ENCODE assay signal across 8 cellular contexts in genomic region chr2:86221066-86221684, GRCh38. TPM values are rescaled to one million over a fixed set of nuclear protein-coding genes. Genes with fewer than 3 reads are reported as not detected.
DNase-seq lines count a peak whose midpoint lies in the region; ATAC-seq and TF ChIP-seq lines count a peak whose summit lies in the region.

No MANE protein-coding gene starts in this region.

- peak; percentile 88 for ATAC-seq in HCT116
- ATAC-seq in HG02588 (IDR thresholded peaks at IDR 0.05; ENCODE audit: unreplicated experiment): no peak

- H2AFZ ChIP-seq in HCT116 (ENCODE audit: low read depth, low read length, poor library complexity, severe bottlenecking): no peak overlapping the region

- H3K27me3 ChIP-seq in CD4-positive, alpha-beta memory T cell (ENCODE audit: insufficient read depth, low read length): no peaks in the 10 kb centered on the region
- H3K27me3 ChIP-seq in HCT116 (ENCODE audit: insufficient read depth, low read length) (no peaks in the 10 kb centered on the region), NT2/D1 (ENCODE audit: insufficient read depth, insufficient read length) (no peaks in the 10 kb centered on the region)

- POLR2A ChIA-PET in CD4-positive, alpha-beta memory T cell (lab: Charles Lee; ENCODE audit: partially characterized antibody): interaction anchor here (1.1 to 2.2 kb wide), 4 partner anchors 22 to 222 kb away, joined by 3 to 11 read pairs (median 5); partner anchors contain the start of genes IMMT, KDM3A and MRPL35
- POLR2A ChIA-PET in HCT116 (lab: Charles Lee): no interaction called here

- RAD21 ChIA-PET in HCT116 (lab: Charles Lee; ENCODE audit: low non-redundant PET in 1 of 2, low total read pairs in 2 of 2, uncharacterized antibody in 2 of 2, unreplicated experiment in 2 of 2): interaction anchor here in 1 of 2 experiments (1.0 to 1.1 kb wide), 2 partner anchors 147 to 176 kb away, joined by 3 read pairs; no protein-coding TSS in a partner anchor

- no TSS peak for BruUV-seq in HCT116 (replicated peaks; lab: Mats Ljungman, UMichigan)

- H3K9me2 ChIP-seq in HCT116 (ENCODE audit: insufficient read depth): no peaks in the 10 kb centered on the region

- no peaks in the 10 kb centered on the region for H3K27me3 Mint-ChIP-seq in CD4-positive, alpha-beta memory T cell

- H3K9me3 Mint-ChIP-seq in CD4-positive, alpha-beta memory T cell: no peaks in the 10 kb centered on the region

- peak; percentile 87 to 97 (median 87) for TF ChIP-seq CTCF in HCT116 (IDR thresholded peaks at IDR 0.05 in 2 of 3, conservative IDR thresholded peaks at IDR 0.05 in 1 of 3; ENCODE audit: borderline replicate concordance in 1 of 3, insufficient read depth in 1 of 3, low read depth in 2 of 3, low read length in 2 of 3)

- no peaks in the 10 kb centered on the region for H3K9me3 ChIP-seq in CD4-positive, alpha-beta memory T cell (ENCODE audit: control insufficient read depth in 1 of 2, low read length in 2 of 2)
- no peaks in the 10 kb centered on the region for H3K9me3 ChIP-seq in HCT116 (ENCODE audit: control insufficient read depth in 1 of 2, insufficient read depth in 1 of 2, low read depth in 1 of 2, low read length in 2 of 2)
- H3K9me3 ChIP-seq in NT2/D1 (ENCODE audit: insufficient read depth, low read length): no peaks in the 10 kb centered on the region

- H3K27ac ChIP-seq in CD4-positive, alpha-beta memory T cell (ENCODE audit: low read depth, low read length): no peak overlapping the region
- H3K27ac ChIP-seq in HCT116 (ENCODE audit: low read depth, low read length): no peak overlapping the region

- TF ChIP-seq POLR2A in HCT116 (IDR thresholded peaks at IDR 0.05; ENCODE audit: borderline replicate concordance, extremely low read depth, insufficient read depth, insufficient read length): no peak

- H3K36me3 ChIP-seq in CD4-positive, alpha-beta memory T cell (ENCODE audit: insufficient read depth, low read length): no peaks in the 10 kb centered on the region
- no peaks in the 10 kb centered on the region for H3K36me3 ChIP-seq in HCT116 (ENCODE audit: control insufficient read depth in 1 of 2, insufficient read depth in 2 of 2, low read length in 2 of 2)
- H3K36me3 ChIP-seq in NT2/D1 (ENCODE audit: insufficient read depth, insufficient read length, low read length): no peaks in the 10 kb centered on the region

- TF ChIP-seq RAD21 in HCT116 (IDR thresholded peaks at IDR 0.05; ENCODE audit: low read depth): peak; percentile 84

- peak in 4 of 5 donors; percentile 32 to 52 (median 41) for DNase-seq in CD4-positive, alpha-beta memory T cell
- peak; percentile 27 for DNase-seq in HCT116 (ENCODE audit: low read depth, low spot score)
- DNase-seq in NT2/D1 (ENCODE audit: low read depth, low spot score): peak; percentile 50
- peak; percentile 50 for DNase-seq in activated T-cell treated with anti-CD3 and anti-CD28 coated beads for 48 hours (ENCODE audit: low read depth)
- DNase-seq in fibroblast of peridontal ligament (ENCODE audit: extremely low read depth): peak; percentile 59
- DNase-seq in posterior cingulate gyrus: peak in 7 of 10 donors; percentile 31 to 94 (median 61)
- DNase-seq in posterior vena cava (ENCODE audit: low spot score): no peak

- H3K9ac ChIP-seq in HCT116 (ENCODE audit: low read length): no peak overlapping the region
- H3K9ac ChIP-seq in NT2/D1 (ENCODE audit: insufficient read length, low read depth): no peak overlapping the region

- no peaks in the 10 kb centered on the region for H4K20me1 ChIP-seq in HCT116 (ENCODE audit: insufficient read depth)

- H3K4me3 ChIP-seq in CD4-positive, alpha-beta memory T cell (ENCODE audit: low read length in 2 of 2): no peak overlapping the region
- no peak overlapping the region for H3K4me3 ChIP-seq in HCT116 (replicated peaks in 1 of 2; ENCODE audit: low read depth in 1 of 2, low read length in 2 of 2)
- H3K4me3 ChIP-seq in NT2/D1 (ENCODE audit: insufficient read length, low read depth): no peak overlapping the region

- no peaks in the 10 kb centered on the region for H3K36me3 Mint-ChIP-seq in CD4-positive, alpha-beta memory T cell

- H3K4me3 Mint-ChIP-seq in CD4-positive, alpha-beta memory T cell: no peak overlapping the region

- peaks cover 4% of the 10 kb centered on the region for H3K4me1 ChIP-seq in CD4-positive, alpha-beta memory T cell (ENCODE audit: insufficient read depth, low read length)
- H3K4me1 ChIP-seq in HCT116 (ENCODE audit: control insufficient read depth in 1 of 2, insufficient read depth in 2 of 2, low read length in 2 of 2): no peaks in the 10 kb centered on the region
- peaks cover 12% of the 10 kb centered on the region for H3K4me1 ChIP-seq in NT2/D1 (ENCODE audit: insufficient read depth, insufficient read length)

- intact Hi-C loops in CD4-positive, alpha-beta memory T cell (cut with micrococcal nuclease): loop anchor here (2.0 to 10.0 kb wide), 3 partner anchors 148 to 248 kb away; partner anchors contain the start of gene KDM3A
- intact Hi-C loops in HCT116 (cut with micrococcal nuclease) (loop anchor here (1.0 kb wide), 1 partner anchor 147 kb away; no protein-coding TSS in a partner anchor), posterior cingulate gyrus (cut with DNase I) (loop anchor here (5.0 to 10.0 kb wide), 3 partner anchors 76 to 224 kb away; partner anchors contain the start of gene KDM3A), posterior vena cava (cut with DNase I) (loop anchor here (5.0 to 10.0 kb wide), 2 partner anchors 64 to 146 kb away; no protein-coding TSS in a partner anchor)

- peaks cover 0 to 19% (median 8%) of the 10 kb centered on the region in 4 donors for H3K4me1 Mint-ChIP-seq in CD4-positive, alpha-beta memory T cell

- no peaks in the 10 kb centered on the region for H3K79me2 ChIP-seq in HCT116 (ENCODE audit: insufficient read depth, low read length)

- H3K27ac Mint-ChIP-seq in CD4-positive, alpha-beta memory T cell: peak overlapping the region in 2 of 7 donors; percentile 8 to 67

- CTCF ChIA-PET in CD4-positive, alpha-beta memory T cell (lab: Charles Lee; ENCODE audit: partially characterized antibody): interaction anchor here (0.6 to 2.8 kb wide), 24 partner anchors 10 to 502 kb away, joined by 3 to 29 read pairs (median 4); partner anchors contain the start of genes KDM3A and MRPL35
- CTCF ChIA-PET in HCT116 (lab: Charles Lee): interaction anchor here (0.8 to 1.8 kb wide), 12 partner anchors 14 to 175 kb away, joined by 3 to 10 read pairs (median 4); partner anchors contain the start of gene IMMT

- no peak overlapping the region for H3K4me2 ChIP-seq in HCT116 (ENCODE audit: low read length)

TF ChIP-seq in HCT116, 20 proteins besides CTCF, POLR2A, EP300 and RAD21:
- TF ChIP-seq JUND (IDR thresholded peaks at IDR 0.05): no peak
- TF ChIP-seq, protein P1, sequence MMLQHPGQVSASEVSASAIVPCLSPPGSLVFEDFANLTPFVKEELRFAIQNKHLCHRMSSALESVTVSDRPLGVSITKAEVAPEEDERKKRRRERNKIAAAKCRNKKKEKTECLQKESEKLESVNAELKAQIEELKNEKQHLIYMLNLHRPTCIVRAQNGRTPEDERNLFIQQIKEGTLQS (IDR thresholded peaks at IDR 0.05): no peak
- TF ChIP-seq POLR2AphosphoS5 (IDR thresholded peaks at IDR 0.05; ENCODE audit: low read depth, low read length): no peak
- no peak for TF ChIP-seq YY1 (IDR thresholded peaks at IDR 0.05; ENCODE audit: extremely low read depth, insufficient replicate concordance, low read depth, low read length)
- no peak for TF ChIP-seq SRF (IDR thresholded peaks at IDR 0.05; ENCODE audit: low read depth)
- TF ChIP-seq EZH2 (IDR thresholded peaks at IDR 0.05): no peak

RNA-seq across cellular contexts. Expression of gene MRPL35, which starts 21.9 kb away (rescaled TPM):
- 10 to 100 TPM; 24.1 to 26.1 TPM for total RNA-seq in CD4-positive, alpha-beta memory T cell
- 10 to 100 TPM; 30.9 to 39.6 TPM for polyA plus RNA-seq in CD4-positive, alpha-beta memory T cell
- total RNA-seq in HCT116 (2021; ENCODE audit: unreplicated experiment) (50.3 TPM), posterior vena cava (10 to 100 TPM; 30.8 to 39.4 TPM)
- 25.1 and 34.5 TPM in 2 replicates for polyA plus RNA-seq in HCT116 (2012)

RNA-seq across cellular contexts. Expression of gene IMMT, which starts 25.9 kb away (rescaled TPM):
- 10 to 100 TPM; 77.2 to 82.7 TPM for total RNA-seq in CD4-positive, alpha-beta memory T cell
- polyA plus RNA-seq in CD4-positive, alpha-beta memory T cell: 10 to 100 TPM; 49.8 to 78.9 TPM
- total RNA-seq in HCT116 (2021; ENCODE audit: unreplicated experiment): 125 TPM
- 64.3 and 90.4 TPM in 2 replicates for polyA plus RNA-seq in HCT116 (2012)
- total RNA-seq in posterior vena cava: 10 to 100 TPM; 67.6 to 73.7 TPM
